9 cellular contexts compared by ENCODE assay signal in the genomic region with DNA sequence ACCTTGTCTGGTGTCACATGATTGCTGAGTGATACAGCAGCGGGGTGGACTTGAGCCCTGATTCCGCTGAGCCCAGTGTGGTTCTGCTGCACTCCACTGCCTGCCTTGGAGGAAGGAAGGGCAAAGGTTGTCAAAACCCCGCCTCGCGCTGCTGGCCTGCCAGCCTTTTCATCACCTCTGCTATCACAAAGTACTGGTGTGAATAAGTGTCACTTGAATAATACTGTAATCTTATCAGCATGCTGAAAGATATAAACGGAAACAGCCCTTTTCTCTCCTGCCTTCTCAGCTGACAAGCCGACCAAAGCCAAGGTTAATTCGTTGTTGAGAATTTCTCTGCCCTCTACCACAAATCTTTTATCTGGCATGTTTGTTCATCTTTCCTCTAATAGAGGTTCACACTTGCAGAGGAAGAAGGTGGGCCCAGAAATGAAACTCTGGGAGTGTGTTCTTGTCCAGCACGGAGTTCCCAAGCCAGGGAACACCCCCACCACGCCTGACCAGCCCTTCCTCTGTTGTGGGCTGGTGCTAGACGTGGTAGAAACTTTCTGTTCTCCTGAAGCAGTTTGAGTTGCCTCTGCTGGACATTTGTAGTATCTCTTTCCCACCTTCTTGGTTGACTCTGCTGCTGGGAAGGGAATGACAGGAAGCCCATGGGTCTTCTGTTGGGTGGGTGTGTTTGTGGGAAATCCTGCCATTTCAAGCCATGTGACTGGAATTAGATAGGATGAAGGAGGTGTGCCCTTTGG. TPM values are rescaled to one million over a fixed set of nuclear protein-coding genes. Genes with fewer than 3 reads are reported as not detected.
DNase-seq lines count a peak whose midpoint lies in the region; ATAC-seq, FAIRE-seq and TF ChIP-seq lines count a peak whose summit lies in the region.
"Had no signal": no experiment of that assay in that cellular context is flagged by ENCODE, and none has a peak within 500 bp of the region (broad histone marks: within the 10 kb centered on the region; RNA-seq: fewer than 3 reads in every experiment).

No MANE protein-coding gene starts in this region.

- H3K14ac ChIP-seq in neuronal stem cell (ENCODE audit: low read length) = no peak overlapping the region

- no peaks in the 10 kb centered on the region for H3K27me3 Mint-ChIP-seq in WTC11 (ENCODE audit: low read depth)

- H3K4me1 ChIP-seq in right cardiac atrium (ENCODE audit: control insufficient read depth, insufficient read depth, low read length) (peaks cover 8% of the 10 kb centered on the region), neuronal stem cell (ENCODE audit: control insufficient read depth in 2 of 2, insufficient read depth in 1 of 2, low read depth in 1 of 2, low read length in 2 of 2) (peaks cover 6 to 17% of the 10 kb centered on the region in 2 donors)

- peak; percentile 40 for FAIRE-seq in GM12891 (lab: Jason Lieb, UNC)

- no peak for TF ChIP-seq POLR2A in GM12891 (IDR thresholded peaks at IDR 0.05; ENCODE audit: low read depth, low read length)

- ATAC-seq in WTC11 = peak; percentile 38
- ATAC-seq in right cardiac atrium = peak; percentile 93 to 96

- no peak overlapping the region for H4K8ac ChIP-seq in neuronal stem cell (ENCODE audit: low read depth, low read length)

- H3K23ac ChIP-seq in neuronal stem cell (ENCODE audit: low read depth, low read length, poor library complexity) = no peak overlapping the region

- H3K18ac ChIP-seq in neuronal stem cell (ENCODE audit: low read length) = no peak overlapping the region

- no peaks in the 10 kb centered on the region for H3K9me3 ChIP-seq in right cardiac atrium (ENCODE audit: control insufficient read depth, low read length)
- no peaks in the 10 kb centered on the region for H3K9me3 ChIP-seq in neuronal stem cell (replicated peaks in 1 of 2; ENCODE audit: control insufficient read depth in 2 of 2, insufficient read depth in 1 of 2, low read depth in 1 of 2, low read length in 2 of 2)

- no peak for DNase-seq in GM12891 (ENCODE audit: insufficient read length, low spot score)
- DNase-seq in WTC11 (ENCODE audit: low spot score) = no peak
- peak; percentile 69 to 87 (median 80) for DNase-seq in right cardiac atrium
- no peak for DNase-seq in neuronal stem cell (ENCODE audit: low spot score)
- no peak for DNase-seq in MV-4-11 (lab: John Stamatoyannopoulos, UW)
- DNase-seq in middle frontal gyrus (ENCODE audit: extremely low spot score, low spot score) = no peak
- no peak for DNase-seq in NOMO-1 (lab: John Stamatoyannopoulos, UW; ENCODE audit: unreplicated experiment in 2 of 2)
- DNase-seq in DMS114 treated with DMSO at 0.1 percent for 48 hours (lab: John Stamatoyannopoulos, UW; ENCODE audit: unreplicated experiment) = no peak
- DNase-seq: activated CD4-positive, alpha-beta T cell treated with anti-CD3 and anti-CD28 coated beads, Interleukin-2, amount 50 U/mL, for 48 hours had no signal

- intact Hi-C loops in right cardiac atrium (cut with DNase I) = no loop called here

- no peak overlapping the region for H3K27ac ChIP-seq in right cardiac atrium (ENCODE audit: low read length)
- H3K27ac ChIP-seq in neuronal stem cell (replicated peaks; ENCODE audit: low read length) = no peak overlapping the region

- H3K4ac ChIP-seq in neuronal stem cell (ENCODE audit: low read length) = no peak overlapping the region

- WGBS in right cardiac atrium = 16% methylated on average over 11 of the region's 11 CpGs
- no CpG with 5 or more reads among the region's 11 CpGs for WGBS in neuronal stem cell (ENCODE audit: extremely low coverage in 2 of 2, insufficient read length in 2 of 2, insufficient replicate concordance in 1 of 2), 2 donors

- no peak overlapping the region for H2BK12ac ChIP-seq in neuronal stem cell (ENCODE audit: low read length)

- peak overlapping the region; percentile 50 for H2AFZ ChIP-seq in neuronal stem cell (ENCODE audit: low read length)

- no peak overlapping the region for H3K9ac ChIP-seq in neuronal stem cell (ENCODE audit: low read depth, low read length, poor library complexity)

- H3K9me3 Mint-ChIP-seq in WTC11 = no peaks in the 10 kb centered on the region

- no peak overlapping the region for H4K91ac ChIP-seq in neuronal stem cell (ENCODE audit: low read depth, low read length, poor library complexity)

- POLR2A ChIA-PET in WTC11 (lab: Charles Lee) = no interaction called here

- H3K27ac Mint-ChIP-seq in WTC11 = peak overlapping the region; percentile 39

- H2BK15ac ChIP-seq in neuronal stem cell (ENCODE audit: low read length) = no peak overlapping the region

- TF ChIP-seq CTCF in WTC11 (IDR thresholded peaks at IDR 0.05) = no peak

- H3K4me3 Mint-ChIP-seq in WTC11 = no peak overlapping the region

- peaks cover 49% of the 10 kb centered on the region for H3K4me1 Mint-ChIP-seq in WTC11

- CTCF ChIA-PET in WTC11 (lab: Charles Lee) = interaction anchor here (2.6 kb wide), 1 partner anchor 22 kb away, joined by 8 read pairs; a partner anchor contains a TSS

- H3K4me3 ChIP-seq in right cardiac atrium (ENCODE audit: low read length) = no peak overlapping the region
- peak overlapping the region in 1 of 2 donors; percentile 36 for H3K4me3 ChIP-seq in neuronal stem cell (ENCODE audit: low read length in 2 of 2)

- peaks cover 0 to under 1% of the 10 kb centered on the region in 2 donors for H3K36me3 ChIP-seq in neuronal stem cell (replicated peaks in 1 of 2; ENCODE audit: control insufficient read depth in 2 of 2, insufficient read depth in 2 of 2, low read length in 2 of 2)

- no peak overlapping the region for H2AK5ac ChIP-seq in neuronal stem cell (ENCODE audit: low read depth, low read length)

- H3K36me3 Mint-ChIP-seq in WTC11 = peaks cover 48% of the 10 kb centered on the region

- H3K79me1 ChIP-seq in neuronal stem cell (ENCODE audit: low read depth, low read length) = no peaks in the 10 kb centered on the region

- H2BK5ac ChIP-seq in neuronal stem cell (ENCODE audit: low read length) = no peak overlapping the region

- H2BK120ac ChIP-seq in neuronal stem cell (ENCODE audit: low read depth, low read length) = no peak overlapping the region

- H3K27me3 ChIP-seq in right cardiac atrium (ENCODE audit: control insufficient read depth, insufficient read depth) = no peaks in the 10 kb centered on the region
- no peaks in the 10 kb centered on the region for H3K27me3 ChIP-seq in neuronal stem cell (ENCODE audit: control insufficient read depth in 3 of 3, insufficient read depth in 3 of 3, low read depth in 1 of 3, low read length in 3 of 3)

- no peak overlapping the region for H3K4me2 ChIP-seq in neuronal stem cell (ENCODE audit: insufficient read depth, low read length, poor library complexity, severe bottlenecking)

TF ChIP-seq in GM12891, 5 proteins besides CTCF, POLR2A, EP300 and RAD21:
- TF ChIP-seq POU2F2 (IDR thresholded peaks at IDR 0.05; ENCODE audit: low read depth, low read length) = no peak
- TF ChIP-seq PAX5 (IDR thresholded peaks at IDR 0.05; ENCODE audit: insufficient read depth, low read length, severe bottlenecking) = no peak
- no peak for TF ChIP-seq TAF1 (IDR thresholded peaks at IDR 0.05; ENCODE audit: low read depth, low read length)
- no peak for TF ChIP-seq SPI1 (IDR thresholded peaks at IDR 0.05; ENCODE audit: low read depth, low read length)
- TF ChIP-seq POLR2AphosphoS5 (IDR thresholded peaks at IDR 0.05; ENCODE audit: low read depth, low read length) = no peak
TF ChIP-seq in GM12891: peak in this region for 0.

TF ChIP-seq in WTC11, 78 proteins besides CTCF, POLR2A, EP300 and RAD21 (continues in another document):
- TF ChIP-seq, protein P1, sequence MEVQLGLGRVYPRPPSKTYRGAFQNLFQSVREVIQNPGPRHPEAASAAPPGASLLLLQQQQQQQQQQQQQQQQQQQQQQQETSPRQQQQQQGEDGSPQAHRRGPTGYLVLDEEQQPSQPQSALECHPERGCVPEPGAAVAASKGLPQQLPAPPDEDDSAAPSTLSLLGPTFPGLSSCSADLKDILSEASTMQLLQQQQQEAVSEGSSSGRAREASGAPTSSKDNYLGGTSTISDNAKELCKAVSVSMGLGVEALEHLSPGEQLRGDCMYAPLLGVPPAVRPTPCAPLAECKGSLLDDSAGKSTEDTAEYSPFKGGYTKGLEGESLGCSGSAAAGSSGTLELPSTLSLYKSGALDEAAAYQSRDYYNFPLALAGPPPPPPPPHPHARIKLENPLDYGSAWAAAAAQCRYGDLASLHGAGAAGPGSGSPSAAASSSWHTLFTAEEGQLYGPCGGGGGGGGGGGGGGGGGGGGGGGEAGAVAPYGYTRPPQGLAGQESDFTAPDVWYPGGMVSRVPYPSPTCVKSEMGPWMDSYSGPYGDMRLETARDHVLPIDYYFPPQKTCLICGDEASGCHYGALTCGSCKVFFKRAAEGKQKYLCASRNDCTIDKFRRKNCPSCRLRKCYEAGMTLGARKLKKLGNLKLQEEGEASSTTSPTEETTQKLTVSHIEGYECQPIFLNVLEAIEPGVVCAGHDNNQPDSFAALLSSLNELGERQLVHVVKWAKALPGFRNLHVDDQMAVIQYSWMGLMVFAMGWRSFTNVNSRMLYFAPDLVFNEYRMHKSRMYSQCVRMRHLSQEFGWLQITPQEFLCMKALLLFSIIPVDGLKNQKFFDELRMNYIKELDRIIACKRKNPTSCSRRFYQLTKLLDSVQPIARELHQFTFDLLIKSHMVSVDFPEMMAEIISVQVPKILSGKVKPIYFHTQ (CRISPR knock-in tag; IDR thresholded peaks at IDR 0.05) = no peak
- TF ChIP-seq KAT7 (CRISPR knock-in tag; IDR thresholded peaks at IDR 0.05; ENCODE audit: borderline replicate concordance) (no peak), RELA (CRISPR knock-in tag; IDR thresholded peaks at IDR 0.05; ENCODE audit: borderline replicate concordance) (no peak), ETV6 (CRISPR knock-in tag; IDR thresholded peaks at IDR 0.05) (no peak), SOX15 (CRISPR knock-in tag; IDR thresholded peaks at IDR 0.05) (no peak), ZBTB21 (CRISPR knock-in tag; IDR thresholded peaks at IDR 0.05; ENCODE audit: borderline replicate concordance) (no peak), RORB (CRISPR knock-in tag; IDR thresholded peaks at IDR 0.05) (no peak), ZNF416 (CRISPR knock-in tag; IDR thresholded peaks at IDR 0.05) (no peak), GABPB1 (CRISPR knock-in tag; IDR thresholded peaks at IDR 0.05) (no peak)
- TF ChIP-seq, protein P2, sequence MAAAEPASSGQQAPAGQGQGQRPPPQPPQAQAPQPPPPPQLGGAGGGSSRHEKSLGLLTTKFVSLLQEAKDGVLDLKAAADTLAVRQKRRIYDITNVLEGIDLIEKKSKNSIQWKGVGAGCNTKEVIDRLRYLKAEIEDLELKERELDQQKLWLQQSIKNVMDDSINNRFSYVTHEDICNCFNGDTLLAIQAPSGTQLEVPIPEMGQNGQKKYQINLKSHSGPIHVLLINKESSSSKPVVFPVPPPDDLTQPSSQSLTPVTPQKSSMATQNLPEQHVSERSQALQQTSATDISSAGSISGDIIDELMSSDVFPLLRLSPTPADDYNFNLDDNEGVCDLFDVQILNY (CRISPR knock-in tag; IDR thresholded peaks at IDR 0.05) = no peak

RNA-seq across cellular contexts. Expression of a gene that starts 21.5 kb away (rescaled TPM):
- polyA plus RNA-seq in GM12891 (2012; ENCODE audit: low read depth, missing spikeins) = 0.04 TPM
- 15.5 to 18.1 TPM (median 17.1 TPM) in 3 replicates for total RNA-seq in WTC11 (2021)
- total RNA-seq in right cardiac atrium = 1 to 10 TPM in 2 of 4 donors, under 1 TPM in 2; 0.37 to 1.3 (median 0.77) TPM
- 0.25 TPM for polyA plus RNA-seq in right cardiac atrium
- polyA plus RNA-seq in neuronal stem cell (2013, experiment 1 of 2) = 2.0 TPM
- polyA plus RNA-seq in neuronal stem cell (2013, experiment 2 of 2) = 1.9 TPM

Comparison
In these comparisons a context has a peak if more than half of its experiments do, and no peak if none do; other contexts are left out.
1. DNase-seq: peak in right cardiac atrium (3 of 3); none in GM12891 (single experiment), WTC11 (single experiment), neuronal stem cell (single experiment), MV-4-11 (single experiment), middle frontal gyrus (single experiment), NOMO-1 (0 of 2) and DMS114 treated with DMSO at 0.1 percent for 48 hours (single experiment).